Comparison of ENCODE assay signal across 1 cellular context in genomic region chr6:22062807-22063408, GRCh38.
A peak's percentile ranks its signal among the peaks of the same experiment; 100 is the strongest.
TF ChIP-seq lines count a peak whose summit lies in the region.

No MANE protein-coding gene starts in this region.

TF ChIP-seq in GM12878, 131 proteins besides CTCF, POLR2A, EP300 and RAD21 (continued from another document and continues in another):
- TF ChIP-seq MLLT1 (IDR thresholded peaks at IDR 0.05) (0 out of 2 replicates have a peak, but pooled peaks have one; percentile 35), MXI1 (IDR thresholded peaks at IDR 0.05; ENCODE audit: low read depth, low read length) (0 out of 2 replicates have a peak, but pooled peaks have one; percentile 27), BCL3 (IDR thresholded peaks at IDR 0.05; ENCODE audit: borderline replicate concordance, insufficient read depth, low read depth, low read length, poor library complexity, severe bottlenecking) (peak; percentile 12), MTA2 (IDR thresholded peaks at IDR 0.05; ENCODE audit: low read depth) (peak; percentile 83), MYB (IDR thresholded peaks at IDR 0.05; ENCODE audit: borderline replicate concordance, low read depth, low read length) (peak; percentile 82), GABPA (IDR thresholded peaks at IDR 0.05; ENCODE audit: low read depth) (peak; percentile 58; the same call in 1 of the 2 replicates), GATAD2B (conservative IDR thresholded peaks at IDR 0.05; ENCODE audit: low read depth) (peak; percentile 78; the same call in 1 of the 2 replicates), NBN (IDR thresholded peaks at IDR 0.05) (peak; percentile 70), EED (IDR thresholded peaks at IDR 0.05; ENCODE audit: low read depth) (peak; percentile 88), KDM1A (IDR thresholded peaks at IDR 0.05; ENCODE audit: borderline replicate concordance) (no peak), RUNX3 (IDR thresholded peaks at IDR 0.05; ENCODE audit: low read length) (peak; percentile 93), NR2F1 (conservative IDR thresholded peaks at IDR 0.05) (0 out of 2 replicates have a peak, but pooled peaks have one; percentile 32), KLF5 (IDR thresholded peaks at IDR 0.05; ENCODE audit: partially characterized antibody) (peak; percentile 41), CUX1 (IDR thresholded peaks at IDR 0.05; ENCODE audit: insufficient replicate concordance, low read depth, low read length) (no peak), RCOR1 (conservative IDR thresholded peaks at IDR 0.05; ENCODE audit: low read depth, low read length) (no peak), ATF7 (IDR thresholded peaks at IDR 0.05; ENCODE audit: low read depth) (peak; percentile 45), RFX5 (IDR thresholded peaks at IDR 0.05; ENCODE audit: low read depth, low read length) (no peak), CHD2 (IDR thresholded peaks at IDR 0.05; ENCODE audit: borderline replicate concordance, low read depth, low read length) (peak; percentile 65; the same call in 1 of the 2 replicates), PML (IDR thresholded peaks at IDR 0.05; ENCODE audit: low read length) (peak; percentile 77; the same call in 1 of the 2 replicates), ZNF217 (IDR thresholded peaks at IDR 0.05) (0 out of 2 replicates have a peak, but pooled peaks have one; percentile 49), SIX5 (IDR thresholded peaks at IDR 0.05; ENCODE audit: low read depth, low read length, severe bottlenecking) (no peak), TCF7 (IDR thresholded peaks at IDR 0.05; ENCODE audit: borderline replicate concordance) (no peak), IKZF1 (conservative IDR thresholded peaks at IDR 0.05) (peak; percentile 87), POLR2AphosphoS5 (IDR thresholded peaks at IDR 0.05; ENCODE audit: low read length) (peak; percentile 22; the same call in 1 of the 2 replicates), HDAC6 (IDR thresholded peaks at IDR 0.05; ENCODE audit: unreplicated experiment) (no peak), RAD51 (IDR thresholded peaks at IDR 0.05) (peak; percentile 62; the same call in 1 of the 2 replicates), ZBTB40 (IDR thresholded peaks at IDR 0.05; ENCODE audit: borderline replicate concordance) (no peak), ELK1 (IDR thresholded peaks at IDR 0.05; ENCODE audit: low read depth, low read length) (no peak), NKRF (conservative IDR thresholded peaks at IDR 0.05) (0 out of 2 replicates have a peak, but pooled peaks have one; percentile 6), RELB (IDR thresholded peaks at IDR 0.05; ENCODE audit: low read depth) (peak; percentile 49; the same call in 1 of the 2 replicates), NFIC (IDR thresholded peaks at IDR 0.05; ENCODE audit: low read depth, low read length) (peak; percentile 81; the same call in 1 of the 2 replicates), PAX5 (IDR thresholded peaks at IDR 0.05; ENCODE audit: borderline replicate concordance, low read depth, low read length) (peak; percentile 41; the same call in 1 of the 2 replicates), ESRRA (IDR thresholded peaks at IDR 0.05; ENCODE audit: low read length) (no peak), FOXM1 (IDR thresholded peaks at IDR 0.05; ENCODE audit: low read depth, low read length) (no peak; the same call in 1 of the 2 replicates), MEF2B (IDR thresholded peaks at IDR 0.05; ENCODE audit: partially characterized antibody, poor library complexity, severe bottlenecking) (peak; percentile 37), JUND (IDR thresholded peaks at IDR 0.05; ENCODE audit: low read depth, low read length) (no peak), CREB1 (IDR thresholded peaks at IDR 0.05; ENCODE audit: low read depth) (0 out of 2 replicates have a peak, but pooled peaks have one; percentile 38), CREM (IDR thresholded peaks at IDR 0.05; ENCODE audit: low read depth) (peak; percentile 68), DPF2 (IDR thresholded peaks at IDR 0.05) (peak; percentile 81)
- TF ChIP-seq, protein P1, sequence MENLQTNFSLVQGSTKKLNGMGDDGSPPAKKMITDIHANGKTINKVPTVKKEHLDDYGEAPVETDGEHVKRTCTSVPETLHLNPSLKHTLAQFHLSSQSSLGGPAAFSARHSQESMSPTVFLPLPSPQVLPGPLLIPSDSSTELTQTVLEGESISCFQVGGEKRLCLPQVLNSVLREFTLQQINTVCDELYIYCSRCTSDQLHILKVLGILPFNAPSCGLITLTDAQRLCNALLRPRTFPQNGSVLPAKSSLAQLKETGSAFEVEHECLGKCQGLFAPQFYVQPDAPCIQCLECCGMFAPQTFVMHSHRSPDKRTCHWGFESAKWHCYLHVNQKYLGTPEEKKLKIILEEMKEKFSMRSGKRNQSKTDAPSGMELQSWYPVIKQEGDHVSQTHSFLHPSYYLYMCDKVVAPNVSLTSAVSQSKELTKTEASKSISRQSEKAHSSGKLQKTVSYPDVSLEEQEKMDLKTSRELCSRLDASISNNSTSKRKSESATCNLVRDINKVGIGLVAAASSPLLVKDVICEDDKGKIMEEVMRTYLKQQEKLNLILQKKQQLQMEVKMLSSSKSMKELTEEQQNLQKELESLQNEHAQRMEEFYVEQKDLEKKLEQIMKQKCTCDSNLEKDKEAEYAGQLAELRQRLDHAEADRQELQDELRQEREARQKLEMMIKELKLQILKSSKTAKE (IDR thresholded peaks at IDR 0.05; ENCODE audit: low read depth, poor library complexity, severe bottlenecking): no peak
- TF ChIP-seq, protein P2, sequence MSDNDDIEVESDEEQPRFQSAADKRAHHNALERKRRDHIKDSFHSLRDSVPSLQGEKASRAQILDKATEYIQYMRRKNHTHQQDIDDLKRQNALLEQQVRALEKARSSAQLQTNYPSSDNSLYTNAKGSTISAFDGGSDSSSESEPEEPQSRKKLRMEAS (IDR thresholded peaks at IDR 0.05; ENCODE audit: low read depth, low read length): peak; percentile 57
